13 cellular contexts compared by ENCODE assay signal in genomic region chrX:87663421-87663820, GRCh38.
A peak's percentile ranks its signal among the peaks of the same experiment; 100 is the strongest.
DNase-seq lines count a peak whose midpoint lies in the region; ATAC-seq, FAIRE-seq and TF ChIP-seq lines count a peak whose summit lies in the region.
"Had no signal": no experiment of that assay in that cellular context is flagged by ENCODE, and none has a peak within 500 bp of the region (broad histone marks: within the 10 kb centered on the region; RNA-seq: fewer than 3 reads in every experiment).

No MANE protein-coding gene starts in this region.

- peaks cover 6% of the 10 kb centered on the region for H3K4me1 ChIP-seq in endothelial cell of umbilical vein (ENCODE audit: control insufficient read depth, extremely low read depth, insufficient read depth, low read length)
- H3K4me1 ChIP-seq: BLaER1 treated with 17β-estradiol and CSF1 and Interleukin-3, amounts not matched to agents 10 nM and 100 nM had no signal

- no peak overlapping the region for H3K27ac ChIP-seq in endothelial cell of umbilical vein (ENCODE audit: insufficient read depth, low read depth, low read length)
- H3K27ac ChIP-seq: BLaER1 treated with 17β-estradiol and CSF1 and Interleukin-3, amounts not matched to agents 10 nM and 100 nM had no signal

- no peak overlapping the region for H3K4me3 ChIP-seq in endothelial cell of umbilical vein (replicated peaks in 1 of 3; ENCODE audit: insufficient read depth in 1 of 3, low read depth in 1 of 3, low read length in 3 of 3)
- H3K4me3 ChIP-seq: BLaER1 treated with 17β-estradiol and CSF1 and Interleukin-3, amounts not matched to agents 10 nM and 100 nM had no signal

- POLR2A ChIA-PET in endothelial cell of umbilical vein (lab: Charles Lee), result no interaction called here

- dilution Hi-C loops in endothelial cell of umbilical vein (cut with MboI; ENCODE audit: extremely low pct_ligation_motif_present, low sequenced_read_pairs), result no loop called here

- no peak for ATAC-seq in GM18517 (IDR thresholded peaks at IDR 0.05; ENCODE audit: unreplicated experiment)

- H3K9me3 ChIP-seq in endothelial cell of umbilical vein (replicated peaks; ENCODE audit: control insufficient read depth, insufficient read depth, low read length), result no peaks in the 10 kb centered on the region
- H3K9me3 ChIP-seq: BLaER1 treated with 17β-estradiol and CSF1 and Interleukin-3, amounts not matched to agents 10 nM and 100 nM had no signal

- FAIRE-seq in endothelial cell of umbilical vein (lab: Jason Lieb, UNC), result peak; percentile 76
- FAIRE-seq: HTR-8/SVneo had no signal

- H2AFZ ChIP-seq in endothelial cell of umbilical vein (ENCODE audit: low read depth, low read length), result no peak overlapping the region

- no peaks in the 10 kb centered on the region for H3K27me3 ChIP-seq in endothelial cell of umbilical vein (ENCODE audit: control insufficient read depth in 2 of 2, insufficient read depth in 2 of 2, low read length in 2 of 2)

- TF ChIP-seq POLR2A in endothelial cell of umbilical vein (IDR thresholded peaks at IDR 0.05; ENCODE audit: low read depth, low read length), result no peak

- no peak for TF ChIP-seq CTCF in endothelial cell of umbilical vein (IDR thresholded peaks at IDR 0.05; ENCODE audit: extremely low read depth in 1 of 2, insufficient read depth in 1 of 2, low read depth in 1 of 2, low read length in 2 of 2)

- BruUV-seq in endothelial cell of umbilical vein (replicated peaks; lab: Mats Ljungman, UMichigan), result no TSS peak

- no peaks in the 10 kb centered on the region for H4K20me1 ChIP-seq in endothelial cell of umbilical vein (replicated peaks; ENCODE audit: control insufficient read depth, extremely low read depth, insufficient read depth, low read length)
- H4K20me1 ChIP-seq: BLaER1 treated with 17β-estradiol and CSF1 and Interleukin-3, amounts not matched to agents 10 nM and 100 nM had no signal

- DNase-seq in amniotic epithelial cell (ENCODE audit: low read depth) (peak; percentile 1), endothelial cell of umbilical vein (ENCODE audit: low read depth, low spot score) (peak; percentile 33), medulla oblongata (ENCODE audit: extremely low spot score) (peak; percentile 26), GDM1 (lab: John Stamatoyannopoulos, UW) (no peak), D341Med (ENCODE audit: low spot score) (no peak)
- no peak for DNase-seq in activated CD8-positive, alpha-beta memory T cell treated with anti-CD3 and anti-CD28 coated beads, Interleukin-2, amount 50 U/mL, for 48 hours
- DNase-seq: DMS 273 treated with DMSO at 0.1 percent for 48 hours, NCI-H2107, NCI-H226, NCI-H526 had no signal

- intact Hi-C loops in endothelial cell of umbilical vein (cut with micrococcal nuclease), result loop anchor here (5.0 kb wide), 1 partner anchor 36 kb away; no protein-coding TSS in a partner anchor

- no peaks in the 10 kb centered on the region for H3K36me3 ChIP-seq in endothelial cell of umbilical vein (ENCODE audit: control insufficient read depth in 2 of 2, extremely low read depth in 1 of 2, insufficient read depth in 2 of 2, low read length in 2 of 2)
- H3K36me3 ChIP-seq: BLaER1 treated with 17β-estradiol and CSF1 and Interleukin-3, amounts not matched to agents 10 nM and 100 nM had no signal

- CTCF ChIA-PET in endothelial cell of umbilical vein (lab: Charles Lee), result interaction anchor here (0.7 to 1.4 kb wide), 5 partner anchors 79 to 326 kb away, joined by 3 to 39 read pairs (median 5); no protein-coding TSS in a partner anchor

- no peak overlapping the region for H3K9ac ChIP-seq in endothelial cell of umbilical vein (replicated peaks; ENCODE audit: extremely low read depth, insufficient read depth, low read length)
- H3K9ac ChIP-seq: BLaER1 treated with 17β-estradiol and CSF1 and Interleukin-3, amounts not matched to agents 10 nM and 100 nM had no signal

- no peak overlapping the region for H3K4me2 ChIP-seq in endothelial cell of umbilical vein (ENCODE audit: insufficient read depth, low read length)
- H3K4me2 ChIP-seq: BLaER1 treated with 17β-estradiol and CSF1 and Interleukin-3, amounts not matched to agents 10 nM and 100 nM had no signal

- no peaks in the 10 kb centered on the region for H3K9me1 ChIP-seq in endothelial cell of umbilical vein (replicated peaks; ENCODE audit: control insufficient read depth, extremely low read depth, insufficient read depth, low read length)

- H3K79me2 ChIP-seq in endothelial cell of umbilical vein (ENCODE audit: control insufficient read depth, insufficient read depth, low read length), result no peaks in the 10 kb centered on the region

TF ChIP-seq in endothelial cell of umbilical vein, 7 proteins besides CTCF, POLR2A, EP300 and RAD21:
- TF ChIP-seq GATA2 (IDR thresholded peaks at IDR 0.05; ENCODE audit: insufficient read depth, insufficient read length, low read depth, low read length) (no peak), JUN (IDR thresholded peaks at IDR 0.05; ENCODE audit: borderline replicate concordance, insufficient read depth, insufficient read length, low read depth) (no peak), EZH2 (IDR thresholded peaks at IDR 0.05; ENCODE audit: borderline replicate concordance, low read depth, low read length, severe bottlenecking) (no peak), POLR2AphosphoS5 (IDR thresholded peaks at IDR 0.05; ENCODE audit: insufficient read depth, low read depth, low read length) (no peak), MAX (IDR thresholded peaks at IDR 0.05; ENCODE audit: insufficient read depth, insufficient read length) (no peak), MYC (IDR thresholded peaks at IDR 0.05; ENCODE audit: low read depth, low read length) (no peak), FOS (IDR thresholded peaks at IDR 0.05; ENCODE audit: borderline replicate concordance, insufficient read depth, low read length) (no peak)

Comparison
In these comparisons a context has a peak if more than half of its experiments do, and no peak if none do; other contexts are left out.
1. DNase-seq: peak in amniotic epithelial cell (single experiment), endothelial cell of umbilical vein (single experiment) and medulla oblongata (single experiment); none in GDM1 (single experiment), D341Med (single experiment) and activated CD8-positive, alpha-beta memory T cell treated with anti-CD3 and anti-CD28 coated beads, Interleukin-2, amount 50 U/mL, for 48 hours (single experiment).